Comparison of ENCODE assay signal across 1 cellular context in genomic region chr20:35718321-35718720, GRCh38.
TF ChIP-seq lines count a peak whose summit lies in the region.

No MANE protein-coding gene starts in this region.

TF ChIP-seq in GM12878, 131 proteins besides CTCF, POLR2A, EP300 and RAD21:
- TF ChIP-seq POLR2AphosphoS5 (IDR thresholded peaks at IDR 0.05; ENCODE audit: low read length) = peak; percentile 35; the same call in 1 of the 2 replicates
